Comparison of ENCODE assay signal across 8 cellular contexts in genomic region chr14:54566152-54566409, GRCh38. TPM values are rescaled to one million over a fixed set of nuclear protein-coding genes. Genes with fewer than 3 reads are reported as not detected.
DNase-seq lines count a peak whose midpoint lies in the region; ATAC-seq and TF ChIP-seq lines count a peak whose summit lies in the region.

No MANE protein-coding gene starts in this region.

- peak; percentile 6 for ATAC-seq in GM19397 (IDR thresholded peaks at IDR 0.05; ENCODE audit: unreplicated experiment)

- no peak overlapping the region for H3K4me3 ChIP-seq in KMS-11 (IDR thresholded peaks at IDR 0.05; ENCODE audit: insufficient read depth, low read depth, low read length)
- H3K4me3 ChIP-seq in effector memory CD4-positive, alpha-beta T cell (ENCODE audit: insufficient read depth, low read depth, low read length, poor library complexity, severe bottlenecking) = peak overlapping the region; percentile 86
- H3K4me3 ChIP-seq in ovary = peak overlapping the region; percentile 61

- H3K27me3 ChIP-seq in KMS-11 (ENCODE audit: insufficient read depth, low read depth) (no peaks in the 10 kb centered on the region), ovary (no peaks in the 10 kb centered on the region)
- H3K27me3 ChIP-seq in effector memory CD4-positive, alpha-beta T cell (replicated peaks; ENCODE audit: control insufficient read depth, insufficient read depth, low read length, poor library complexity, severe bottlenecking) = no peaks in the 10 kb centered on the region

- H3K79me2 ChIP-seq in KMS-11 (ENCODE audit: insufficient read depth, low read depth) = no peaks in the 10 kb centered on the region

- no peak for TF ChIP-seq CTCF in KMS-11 (conservative IDR thresholded peaks at IDR 0.05; ENCODE audit: low read depth, low read length)
- TF ChIP-seq CTCF in ovary (IDR thresholded peaks at IDR 0.05) = no peak
- no peak for TF ChIP-seq CTCF in GM13976 (IDR thresholded peaks at IDR 0.05; ENCODE audit: borderline replicate concordance, control extremely low read depth, extremely low read depth, insufficient read depth, missing control alignments)

- no peak for TF ChIP-seq POLR2A in ovary (IDR thresholded peaks at IDR 0.05)

- 0 out of 2 replicates have a peak overlapping the region, but pooled peaks have one; percentile 6 for H3K4me2 ChIP-seq in KMS-11

- H3K9ac ChIP-seq in KMS-11 = peak overlapping the region; percentile 60; the same call in 1 of the 2 replicates

- TF ChIP-seq EP300 in ovary (IDR thresholded peaks at IDR 0.05) = no peak

- H4K20me1 ChIP-seq in KMS-11 (ENCODE audit: insufficient read depth) = no peaks in the 10 kb centered on the region

- WGBS in ovary, 3 donors = 1% methylated on average over 38 of the region's 38 CpGs; no CpG with 5 or more reads in 1 of the 3 donors

- intact Hi-C loops in ovary (cut with DNase I) = loop anchor here in 3 of 4 donors (2.0 to 5.0 kb wide), 4 partner anchors 121 to 486 kb away; partner anchors contain the start of gene MAPK1IP1L (in 1 of the 3)

- H2AFZ ChIP-seq in KMS-11 (ENCODE audit: low read depth) = peak overlapping the region; percentile 88

- in situ Hi-C loops in GM13976 (cut with MboI; ENCODE audit: low sequenced_read_pairs, unreplicated experiment) = loop anchor here (5.0 kb wide), 1 partner anchor 206 kb away; no protein-coding TSS in a partner anchor

- H3K36me3 ChIP-seq in KMS-11 (ENCODE audit: insufficient read depth) (no peaks in the 10 kb centered on the region), ovary (no peaks in the 10 kb centered on the region)
- no peaks in the 10 kb centered on the region for H3K36me3 ChIP-seq in effector memory CD4-positive, alpha-beta T cell (ENCODE audit: control insufficient read depth, insufficient read depth, low read length)

- H3K27ac ChIP-seq in KMS-11 (no peak overlapping the region), ovary (peak overlapping the region; percentile 96 to 100)
- H3K27ac ChIP-seq in effector memory CD4-positive, alpha-beta T cell (ENCODE audit: insufficient read depth, low read length, poor library complexity, severe bottlenecking) = peak overlapping the region; percentile 87

- no peaks in the 10 kb centered on the region for H3K9me3 ChIP-seq in effector memory CD4-positive, alpha-beta T cell (ENCODE audit: control insufficient read depth, low read length)
- no peaks in the 10 kb centered on the region for H3K9me3 ChIP-seq in ovary

- DNase-seq in effector memory CD4-positive, alpha-beta T cell = no peak
- no peak for DNase-seq in ovary
- no peak for DNase-seq in effector CD4-positive, alpha-beta T cell
- DNase-seq in NCI-H1694 (lab: John Stamatoyannopoulos, UW) = no peak
- no peak for DNase-seq in T1000 (lab: John Stamatoyannopoulos, UW)
- DNase-seq in GM13976 (ENCODE audit: low spot score) = no peak

- peaks cover 4% of the 10 kb centered on the region for H3K4me1 ChIP-seq in KMS-11 (ENCODE audit: low read depth, poor library complexity, severe bottlenecking)
- peaks cover 10% of the 10 kb centered on the region for H3K4me1 ChIP-seq in effector memory CD4-positive, alpha-beta T cell (ENCODE audit: control insufficient read depth, insufficient read depth, low read length, poor library complexity, severe bottlenecking)
- H3K4me1 ChIP-seq in ovary (ENCODE audit: insufficient read depth) = peaks cover 2% of the 10 kb centered on the region

RNA-seq across cellular contexts. Expression of gene SAMD4A, which starts 0.8 kb away (rescaled TPM):
- total RNA-seq in ovary = 10 to 100 TPM in 2 of 7 donors, 1 to 10 TPM in 5; 4.6 to 22.4 (median 7.3) TPM
- polyA plus RNA-seq in ovary = 10 to 100 TPM in 1 of 2 donors, 1 to 10 TPM in 1; 2.3 to 13.0 TPM

RNA-seq across cellular contexts. Expression of gene CGRRF1, which starts 56.4 kb away (rescaled TPM):
- total RNA-seq in ovary = 10 to 100 TPM; 20.3 to 36.7 (median 25.2) TPM
- polyA plus RNA-seq in ovary = 10 to 100 TPM; 17.9 to 18.5 TPM
